In genomic region chr1:91821126-91821868, GRCh38 we compare ENCODE assay signal across 18 cellular contexts.
DNase-seq lines count a peak whose midpoint lies in the region; ATAC-seq and TF ChIP-seq lines count a peak whose summit lies in the region.
"Had no signal": no experiment of that assay in that cellular context is flagged by ENCODE, and none has a peak within 500 bp of the region (broad histone marks: within the 10 kb centered on the region; RNA-seq: fewer than 3 reads in every experiment).

No MANE protein-coding gene starts in this region.

- H3K27ac Mint-ChIP-seq in central memory CD8-positive, alpha-beta T cell (ENCODE audit: low read depth) = peak overlapping the region; percentile 54
- H3K27ac Mint-ChIP-seq in chondrocyte (ENCODE audit: unreplicated experiment) = no peak overlapping the region
- H3K27ac Mint-ChIP-seq: T-helper 17 cell had no signal

- peak; percentile 22 for DNase-seq in NOMO-1 treated with DMSO at 0.1 percent for 48 hours (lab: John Stamatoyannopoulos, UW; ENCODE audit: unreplicated experiment)
- no peak for DNase-seq in central memory CD8-positive, alpha-beta T cell (ENCODE audit: low spot score in 2 of 2)
- DNase-seq in germinal center (ENCODE audit: low spot score) = no peak
- DNase-seq in chondrocyte (ENCODE audit: low spot score) = no peak
- DNase-seq: BE2C; KG1; NCI-H1092; NCI-H1694; NCI-H345; NCI-H526 treated with DMSO at 0.1 percent for 48 hours; NK-92 treated with Interleukin-12 subunit alpha and Interleukin-12 subunit beta, amount 100 ng/mL, for 24 hours; Peyer's patch; Right ventricle myocardium superior; SK-N-SH; T-helper 17 cell had no signal

- H3K9me3 Mint-ChIP-seq in central memory CD8-positive, alpha-beta T cell = no peaks in the 10 kb centered on the region
- H3K9me3 Mint-ChIP-seq in chondrocyte (ENCODE audit: low read depth) = no peaks in the 10 kb centered on the region

- peaks cover 8% of the 10 kb centered on the region for H3K36me3 Mint-ChIP-seq in central memory CD8-positive, alpha-beta T cell (ENCODE audit: insufficient read depth)
- H3K36me3 Mint-ChIP-seq in chondrocyte (ENCODE audit: low read depth) = peaks cover 1% of the 10 kb centered on the region

- no peak overlapping the region for H3K4me3 ChIP-seq in subcutaneous abdominal adipose tissue (ENCODE audit: low read depth in 1 of 5, low read length in 5 of 5)
- H3K4me3 ChIP-seq: Peyer's patch had no signal

- no peaks in the 10 kb centered on the region for H3K27me3 Mint-ChIP-seq in central memory CD8-positive, alpha-beta T cell
- no peaks in the 10 kb centered on the region for H3K27me3 Mint-ChIP-seq in chondrocyte (ENCODE audit: low read depth)
- H3K27me3 Mint-ChIP-seq: T-helper 17 cell had no signal

- H3K4me3 Mint-ChIP-seq in central memory CD8-positive, alpha-beta T cell = no peak overlapping the region
- no peak overlapping the region for H3K4me3 Mint-ChIP-seq in chondrocyte (ENCODE audit: unreplicated experiment)
- H3K4me3 Mint-ChIP-seq: T-helper 17 cell had no signal

- TF ChIP-seq CTCF in chondrocyte (IDR thresholded peaks at IDR 0.05) = no peak

- peak overlapping the region; percentile 1 for H3K27ac ChIP-seq in subcutaneous abdominal adipose tissue (ENCODE audit: low read depth, low read length)
- H3K27ac ChIP-seq: Peyer's patch had no signal

- H3K4me1 Mint-ChIP-seq in central memory CD8-positive, alpha-beta T cell = peaks cover 61% of the 10 kb centered on the region
- H3K4me1 Mint-ChIP-seq in chondrocyte (ENCODE audit: low read depth) = peaks cover 18% of the 10 kb centered on the region

- H3K27me3 ChIP-seq in subcutaneous abdominal adipose tissue (ENCODE audit: control insufficient read depth in 5 of 5, insufficient read depth in 4 of 5, low read length in 5 of 5) = no peaks in the 10 kb centered on the region
- H3K27me3 ChIP-seq: BE2C, Peyer's patch had no signal

- ATAC-seq in GM21576 (IDR thresholded peaks at IDR 0.05; ENCODE audit: unreplicated experiment) (peak; percentile 51), HG03565 (IDR thresholded peaks at IDR 0.05; ENCODE audit: unreplicated experiment) (no peak)
- ATAC-seq in central memory CD8-positive, alpha-beta T cell (replicated peaks; ENCODE audit: extremely low read depth, poor library complexity, severe bottlenecking) = no peak
- ATAC-seq: T-helper 17 cell had no signal

- H3K9ac ChIP-seq in subcutaneous abdominal adipose tissue (ENCODE audit: low read length in 5 of 5) = no peak overlapping the region
- H3K9ac ChIP-seq: SK-N-SH had no signal

- peaks cover 0 to 3% (median 0%) of the 10 kb centered on the region in 5 donors for H3K36me3 ChIP-seq in subcutaneous abdominal adipose tissue (ENCODE audit: control insufficient read depth in 5 of 5, insufficient read depth in 5 of 5, low read length in 5 of 5)
- H3K36me3 ChIP-seq: BE2C, Peyer's patch had no signal

- no peaks in the 10 kb centered on the region for H3K9me3 ChIP-seq in subcutaneous abdominal adipose tissue (ENCODE audit: control insufficient read depth in 5 of 5, low read length in 5 of 5)
- H3K9me3 ChIP-seq: BE2C, Peyer's patch, SK-N-SH had no signal

- peaks cover 3 to 37% (median 32%) of the 10 kb centered on the region in 5 donors for H3K4me1 ChIP-seq in subcutaneous abdominal adipose tissue (ENCODE audit: control insufficient read depth in 5 of 5, insufficient read depth in 5 of 5, low read length in 5 of 5)
- H3K4me1 ChIP-seq: BE2C had no signal
